In the genomic region with DNA sequence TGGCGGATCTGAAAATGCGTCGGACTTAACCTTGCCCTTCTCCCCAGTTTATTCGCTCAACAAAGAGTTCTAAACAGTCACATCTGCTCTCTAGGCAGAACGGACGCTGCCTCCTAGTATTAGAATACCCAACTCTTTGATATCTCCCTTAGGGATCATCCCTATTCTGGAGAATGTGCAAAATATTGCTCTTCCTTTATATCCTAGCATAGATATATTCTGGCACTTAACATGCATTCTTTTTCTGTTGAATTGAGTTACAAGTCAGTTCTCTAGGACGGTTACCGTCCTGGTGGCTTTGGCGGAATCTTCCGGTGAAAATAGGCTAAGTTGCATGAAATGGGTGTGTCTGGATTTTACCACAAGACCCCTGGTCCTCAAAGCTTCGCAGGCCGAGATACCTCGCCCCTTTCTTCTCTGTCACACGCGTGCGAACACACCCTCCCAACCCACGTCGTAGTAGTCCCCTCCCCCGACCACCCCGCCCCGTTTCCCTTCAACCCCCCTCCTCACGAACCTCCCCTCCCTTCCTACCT, we compare ENCODE assay signal across 1 cellular context.
TF ChIP-seq lines count a peak whose summit lies in the region.

No MANE protein-coding gene starts in this region.

TF ChIP-seq in HepG2, 621 proteins besides CTCF, POLR2A, EP300 and RAD21:
- TF ChIP-seq, protein P1, sequence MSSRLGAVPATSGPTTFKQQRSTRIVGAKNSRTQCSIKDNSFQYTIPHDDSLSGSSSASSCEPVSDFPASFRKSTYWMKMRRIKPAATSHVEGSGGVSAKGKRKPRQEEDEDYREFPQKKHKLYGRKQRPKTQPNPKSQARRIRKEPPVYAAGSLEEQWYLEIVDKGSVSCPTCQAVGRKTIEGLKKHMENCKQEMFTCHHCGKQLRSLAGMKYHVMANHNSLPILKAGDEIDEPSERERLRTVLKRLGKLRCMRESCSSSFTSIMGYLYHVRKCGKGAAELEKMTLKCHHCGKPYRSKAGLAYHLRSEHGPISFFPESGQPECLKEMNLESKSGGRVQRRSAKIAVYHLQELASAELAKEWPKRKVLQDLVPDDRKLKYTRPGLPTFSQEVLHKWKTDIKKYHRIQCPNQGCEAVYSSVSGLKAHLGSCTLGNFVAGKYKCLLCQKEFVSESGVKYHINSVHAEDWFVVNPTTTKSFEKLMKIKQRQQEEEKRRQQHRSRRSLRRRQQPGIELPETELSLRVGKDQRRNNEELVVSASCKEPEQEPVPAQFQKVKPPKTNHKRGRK (CRISPR knock-in tag; IDR thresholded peaks at IDR 0.05) = no peak
- TF ChIP-seq ZNF205 (CRISPR knock-in tag; IDR thresholded peaks at IDR 0.05) = no peak
- no peak for TF ChIP-seq ZKSCAN8 (CRISPR knock-in tag; IDR thresholded peaks at IDR 0.05; ENCODE audit: borderline replicate concordance)
- TF ChIP-seq, protein P2, sequence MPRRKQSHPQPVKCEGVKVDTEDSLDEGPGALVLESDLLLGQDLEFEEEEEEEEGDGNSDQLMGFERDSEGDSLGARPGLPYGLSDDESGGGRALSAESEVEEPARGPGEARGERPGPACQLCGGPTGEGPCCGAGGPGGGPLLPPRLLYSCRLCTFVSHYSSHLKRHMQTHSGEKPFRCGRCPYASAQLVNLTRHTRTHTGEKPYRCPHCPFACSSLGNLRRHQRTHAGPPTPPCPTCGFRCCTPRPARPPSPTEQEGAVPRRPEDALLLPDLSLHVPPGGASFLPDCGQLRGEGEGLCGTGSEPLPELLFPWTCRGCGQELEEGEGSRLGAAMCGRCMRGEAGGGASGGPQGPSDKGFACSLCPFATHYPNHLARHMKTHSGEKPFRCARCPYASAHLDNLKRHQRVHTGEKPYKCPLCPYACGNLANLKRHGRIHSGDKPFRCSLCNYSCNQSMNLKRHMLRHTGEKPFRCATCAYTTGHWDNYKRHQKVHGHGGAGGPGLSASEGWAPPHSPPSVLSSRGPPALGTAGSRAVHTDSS (CRISPR knock-in tag; conservative IDR thresholded peaks at IDR 0.05) = no peak
- TF ChIP-seq ZNF879 (CRISPR knock-in tag; IDR thresholded peaks at IDR 0.05) = no peak
- no peak for TF ChIP-seq SRSF4 (IDR thresholded peaks at IDR 0.05; ENCODE audit: low read depth, low read length, poor library complexity, severe bottlenecking)
- TF ChIP-seq, protein P3, sequence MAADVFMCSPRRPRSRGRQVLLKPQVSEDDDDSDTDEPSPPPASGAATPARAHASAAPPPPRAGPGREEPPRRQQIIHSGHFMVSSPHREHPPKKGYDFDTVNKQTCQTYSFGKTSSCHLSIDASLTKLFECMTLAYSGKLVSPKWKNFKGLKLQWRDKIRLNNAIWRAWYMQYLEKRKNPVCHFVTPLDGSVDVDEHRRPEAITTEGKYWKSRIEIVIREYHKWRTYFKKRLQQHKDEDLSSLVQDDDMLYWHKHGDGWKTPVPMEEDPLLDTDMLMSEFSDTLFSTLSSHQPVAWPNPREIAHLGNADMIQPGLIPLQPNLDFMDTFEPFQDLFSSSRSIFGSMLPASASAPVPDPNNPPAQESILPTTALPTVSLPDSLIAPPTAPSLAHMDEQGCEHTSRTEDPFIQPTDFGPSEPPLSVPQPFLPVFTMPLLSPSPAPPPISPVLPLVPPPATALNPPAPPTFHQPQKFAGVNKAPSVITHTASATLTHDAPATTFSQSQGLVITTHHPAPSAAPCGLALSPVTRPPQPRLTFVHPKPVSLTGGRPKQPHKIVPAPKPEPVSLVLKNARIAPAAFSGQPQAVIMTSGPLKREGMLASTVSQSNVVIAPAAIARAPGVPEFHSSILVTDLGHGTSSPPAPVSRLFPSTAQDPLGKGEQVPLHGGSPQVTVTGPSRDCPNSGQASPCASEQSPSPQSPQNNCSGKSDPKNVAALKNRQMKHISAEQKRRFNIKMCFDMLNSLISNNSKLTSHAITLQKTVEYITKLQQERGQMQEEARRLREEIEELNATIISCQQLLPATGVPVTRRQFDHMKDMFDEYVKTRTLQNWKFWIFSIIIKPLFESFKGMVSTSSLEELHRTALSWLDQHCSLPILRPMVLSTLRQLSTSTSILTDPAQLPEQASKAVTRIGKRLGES (CRISPR knock-in tag; IDR thresholded peaks at IDR 0.05; ENCODE audit: borderline replicate concordance) = no peak
- TF ChIP-seq JDP2 (CRISPR knock-in tag; IDR thresholded peaks at IDR 0.05; ENCODE audit: borderline replicate concordance) = no peak
- no peak for TF ChIP-seq ZFY (CRISPR knock-in tag; IDR thresholded peaks at IDR 0.05)
- no peak for TF ChIP-seq ZNF713 (CRISPR knock-in tag; IDR thresholded peaks at IDR 0.05)
- TF ChIP-seq, protein P4, sequence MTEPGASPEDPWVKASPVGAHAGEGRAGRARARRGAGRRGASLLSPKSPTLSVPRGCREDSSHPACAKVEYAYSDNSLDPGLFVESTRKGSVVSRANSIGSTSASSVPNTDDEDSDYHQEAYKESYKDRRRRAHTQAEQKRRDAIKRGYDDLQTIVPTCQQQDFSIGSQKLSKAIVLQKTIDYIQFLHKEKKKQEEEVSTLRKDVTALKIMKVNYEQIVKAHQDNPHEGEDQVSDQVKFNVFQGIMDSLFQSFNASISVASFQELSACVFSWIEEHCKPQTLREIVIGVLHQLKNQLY (CRISPR knock-in tag; IDR thresholded peaks at IDR 0.05) = no peak
- TF ChIP-seq TBP (CRISPR knock-in tag; IDR thresholded peaks at IDR 0.05) = no peak
- no peak for TF ChIP-seq ZNF383 (CRISPR knock-in tag; IDR thresholded peaks at IDR 0.05; ENCODE audit: borderline replicate concordance)
- TF ChIP-seq NR2F6 (IDR thresholded peaks at IDR 0.05) = no peak
- TF ChIP-seq NR2F6 (CRISPR knock-in tag; IDR thresholded peaks at IDR 0.05) = no peak
- no peak for TF ChIP-seq ZNF451 (CRISPR knock-in tag; IDR thresholded peaks at IDR 0.05)
- no peak for TF ChIP-seq XRCC5 (optimal IDR thresholded peaks at IDR 0.05; ENCODE audit: low read length)
- no peak for TF ChIP-seq ZNF678 (CRISPR knock-in tag; IDR thresholded peaks at IDR 0.05)
